In genomic region chr1:245549981-245550701, GRCh38 we compare ENCODE assay signal across 1 cellular context.
TF ChIP-seq lines count a peak whose summit lies in the region.

No MANE protein-coding gene starts in this region.

TF ChIP-seq in K562, 482 proteins besides CTCF, POLR2A, EP300 and RAD21:
- TF ChIP-seq ZBTB40 (IDR thresholded peaks at IDR 0.05) (0 out of 2 replicates have a peak, but pooled peaks have one; percentile 42), ZBTB40 (CRISPR knock-in tag; IDR thresholded peaks at IDR 0.05) (no peak), SMARCC2 (IDR thresholded peaks at IDR 0.05; ENCODE audit: low read depth) (no peak), EZH2 (IDR thresholded peaks at IDR 0.05; ENCODE audit: borderline replicate concordance, low read depth, low read length) (no peak)
TF ChIP-seq in K562: peak in this region for 1.
